1 cellular context compared by ENCODE assay signal in the genomic region with DNA sequence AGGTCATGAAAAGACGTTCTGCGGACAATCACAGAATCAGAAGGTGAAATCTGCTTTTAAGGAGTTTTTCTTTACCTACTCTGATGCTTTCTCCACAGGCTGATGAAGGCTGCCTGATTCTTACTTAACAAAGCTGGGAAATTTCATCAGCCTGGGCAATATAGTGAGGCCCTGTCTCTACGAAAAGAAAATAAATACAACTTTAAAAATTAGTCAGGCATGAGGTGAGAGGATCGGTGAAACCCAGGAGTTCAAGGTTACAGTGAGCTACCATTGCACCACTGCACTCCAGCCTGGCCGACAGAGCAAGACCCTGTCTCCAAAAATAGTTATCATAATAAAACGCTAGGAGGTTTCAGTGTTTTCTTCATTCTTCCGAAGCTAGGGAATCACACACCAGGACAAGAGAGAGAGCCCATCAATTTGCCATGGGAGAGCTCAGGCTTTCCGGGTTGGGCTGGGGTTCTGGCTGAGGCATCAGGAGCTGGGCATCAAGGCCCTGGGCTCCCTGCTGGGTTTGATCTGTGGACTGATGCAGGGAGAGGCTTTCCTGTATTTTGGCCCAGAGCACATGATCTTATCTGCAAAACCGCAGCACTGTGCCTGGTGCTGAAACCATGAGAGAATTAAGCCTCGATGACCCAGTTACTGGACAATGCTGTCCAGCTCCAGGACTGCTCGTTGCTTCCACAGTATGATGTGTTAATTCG.
TF ChIP-seq lines count a peak whose summit lies in the region.

No MANE protein-coding gene starts in this region.

TF ChIP-seq in HepG2, 621 proteins besides CTCF, POLR2A, EP300 and RAD21 (continued from another document and continues in another):
- TF ChIP-seq, protein P1, sequence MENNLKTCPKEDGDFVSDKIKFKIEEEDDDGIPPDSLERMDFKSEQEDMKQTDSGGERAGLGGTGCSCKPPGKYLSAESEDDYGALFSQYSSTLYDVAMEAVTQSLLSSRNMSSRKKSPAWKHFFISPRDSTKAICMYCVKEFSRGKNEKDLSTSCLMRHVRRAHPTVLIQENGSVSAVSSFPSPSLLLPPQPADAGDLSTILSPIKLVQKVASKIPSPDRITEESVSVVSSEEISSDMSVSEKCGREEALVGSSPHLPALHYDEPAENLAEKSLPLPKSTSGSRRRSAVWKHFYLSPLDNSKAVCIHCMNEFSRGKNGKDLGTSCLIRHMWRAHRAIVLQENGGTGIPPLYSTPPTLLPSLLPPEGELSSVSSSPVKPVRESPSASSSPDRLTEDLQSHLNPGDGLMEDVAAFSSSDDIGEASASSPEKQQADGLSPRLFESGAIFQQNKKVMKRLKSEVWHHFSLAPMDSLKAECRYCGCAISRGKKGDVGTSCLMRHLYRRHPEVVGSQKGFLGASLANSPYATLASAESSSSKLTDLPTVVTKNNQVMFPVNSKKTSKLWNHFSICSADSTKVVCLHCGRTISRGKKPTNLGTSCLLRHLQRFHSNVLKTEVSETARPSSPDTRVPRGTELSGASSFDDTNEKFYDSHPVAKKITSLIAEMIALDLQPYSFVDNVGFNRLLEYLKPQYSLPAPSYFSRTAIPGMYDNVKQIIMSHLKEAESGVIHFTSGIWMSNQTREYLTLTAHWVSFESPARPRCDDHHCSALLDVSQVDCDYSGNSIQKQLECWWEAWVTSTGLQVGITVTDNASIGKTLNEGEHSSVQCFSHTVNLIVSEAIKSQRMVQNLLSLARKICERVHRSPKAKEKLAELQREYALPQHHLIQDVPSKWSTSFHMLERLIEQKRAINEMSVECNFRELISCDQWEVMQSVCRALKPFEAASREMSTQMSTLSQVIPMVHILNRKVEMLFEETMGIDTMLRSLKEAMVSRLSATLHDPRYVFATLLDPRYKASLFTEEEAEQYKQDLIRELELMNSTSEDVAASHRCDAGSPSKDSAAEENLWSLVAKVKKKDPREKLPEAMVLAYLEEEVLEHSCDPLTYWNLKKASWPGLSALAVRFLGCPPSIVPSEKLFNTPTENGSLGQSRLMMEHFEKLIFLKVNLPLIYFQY (CRISPR knock-in tag; IDR thresholded peaks at IDR 0.05; ENCODE audit: borderline replicate concordance), result peak; percentile 85; the same call in 1 of the 2 replicates
- TF ChIP-seq, protein P2, sequence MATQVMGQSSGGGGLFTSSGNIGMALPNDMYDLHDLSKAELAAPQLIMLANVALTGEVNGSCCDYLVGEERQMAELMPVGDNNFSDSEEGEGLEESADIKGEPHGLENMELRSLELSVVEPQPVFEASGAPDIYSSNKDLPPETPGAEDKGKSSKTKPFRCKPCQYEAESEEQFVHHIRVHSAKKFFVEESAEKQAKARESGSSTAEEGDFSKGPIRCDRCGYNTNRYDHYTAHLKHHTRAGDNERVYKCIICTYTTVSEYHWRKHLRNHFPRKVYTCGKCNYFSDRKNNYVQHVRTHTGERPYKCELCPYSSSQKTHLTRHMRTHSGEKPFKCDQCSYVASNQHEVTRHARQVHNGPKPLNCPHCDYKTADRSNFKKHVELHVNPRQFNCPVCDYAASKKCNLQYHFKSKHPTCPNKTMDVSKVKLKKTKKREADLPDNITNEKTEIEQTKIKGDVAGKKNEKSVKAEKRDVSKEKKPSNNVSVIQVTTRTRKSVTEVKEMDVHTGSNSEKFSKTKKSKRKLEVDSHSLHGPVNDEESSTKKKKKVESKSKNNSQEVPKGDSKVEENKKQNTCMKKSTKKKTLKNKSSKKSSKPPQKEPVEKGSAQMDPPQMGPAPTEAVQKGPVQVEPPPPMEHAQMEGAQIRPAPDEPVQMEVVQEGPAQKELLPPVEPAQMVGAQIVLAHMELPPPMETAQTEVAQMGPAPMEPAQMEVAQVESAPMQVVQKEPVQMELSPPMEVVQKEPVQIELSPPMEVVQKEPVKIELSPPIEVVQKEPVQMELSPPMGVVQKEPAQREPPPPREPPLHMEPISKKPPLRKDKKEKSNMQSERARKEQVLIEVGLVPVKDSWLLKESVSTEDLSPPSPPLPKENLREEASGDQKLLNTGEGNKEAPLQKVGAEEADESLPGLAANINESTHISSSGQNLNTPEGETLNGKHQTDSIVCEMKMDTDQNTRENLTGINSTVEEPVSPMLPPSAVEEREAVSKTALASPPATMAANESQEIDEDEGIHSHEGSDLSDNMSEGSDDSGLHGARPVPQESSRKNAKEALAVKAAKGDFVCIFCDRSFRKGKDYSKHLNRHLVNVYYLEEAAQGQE (IDR thresholded peaks at IDR 0.05; ENCODE audit: borderline replicate concordance in 1 of 2, low read depth in 1 of 2, low read length in 2 of 2), result peak in 1 of 2 experiments; percentile 61; a peak in 2 of 4 replicates
- TF ChIP-seq, protein P3, sequence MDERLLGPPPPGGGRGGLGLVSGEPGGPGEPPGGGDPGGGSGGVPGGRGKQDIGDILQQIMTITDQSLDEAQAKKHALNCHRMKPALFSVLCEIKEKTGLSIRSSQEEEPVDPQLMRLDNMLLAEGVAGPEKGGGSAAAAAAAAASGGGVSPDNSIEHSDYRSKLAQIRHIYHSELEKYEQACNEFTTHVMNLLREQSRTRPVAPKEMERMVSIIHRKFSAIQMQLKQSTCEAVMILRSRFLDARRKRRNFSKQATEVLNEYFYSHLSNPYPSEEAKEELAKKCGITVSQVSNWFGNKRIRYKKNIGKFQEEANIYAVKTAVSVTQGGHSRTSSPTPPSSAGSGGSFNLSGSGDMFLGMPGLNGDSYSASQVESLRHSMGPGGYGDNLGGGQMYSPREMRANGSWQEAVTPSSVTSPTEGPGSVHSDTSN (CRISPR knock-in tag; IDR thresholded peaks at IDR 0.05), result no peak
- TF ChIP-seq, protein P4, sequence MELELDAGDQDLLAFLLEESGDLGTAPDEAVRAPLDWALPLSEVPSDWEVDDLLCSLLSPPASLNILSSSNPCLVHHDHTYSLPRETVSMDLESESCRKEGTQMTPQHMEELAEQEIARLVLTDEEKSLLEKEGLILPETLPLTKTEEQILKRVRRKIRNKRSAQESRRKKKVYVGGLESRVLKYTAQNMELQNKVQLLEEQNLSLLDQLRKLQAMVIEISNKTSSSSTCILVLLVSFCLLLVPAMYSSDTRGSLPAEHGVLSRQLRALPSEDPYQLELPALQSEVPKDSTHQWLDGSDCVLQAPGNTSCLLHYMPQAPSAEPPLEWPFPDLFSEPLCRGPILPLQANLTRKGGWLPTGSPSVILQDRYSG (CRISPR knock-in tag; IDR thresholded peaks at IDR 0.05), result no peak
- no peak for TF ChIP-seq SRSF9 (IDR thresholded peaks at IDR 0.05; ENCODE audit: borderline replicate concordance, insufficient read depth, low read depth, low read length, poor library complexity, severe bottlenecking)
- TF ChIP-seq MAFF (IDR thresholded peaks at IDR 0.05; ENCODE audit: low read depth, low read length), result no peak
- TF ChIP-seq ASH2L (IDR thresholded peaks at IDR 0.05; ENCODE audit: insufficient read length, low read depth, low read length), result peak; percentile 20
- peak; percentile 56; the same call in 1 of the 2 replicates for TF ChIP-seq ZFP90 (CRISPR knock-in tag; IDR thresholded peaks at IDR 0.05; ENCODE audit: borderline replicate concordance)
- no peak for TF ChIP-seq ZNF543 (CRISPR knock-in tag; IDR thresholded peaks at IDR 0.05)
- TF ChIP-seq, protein P5, sequence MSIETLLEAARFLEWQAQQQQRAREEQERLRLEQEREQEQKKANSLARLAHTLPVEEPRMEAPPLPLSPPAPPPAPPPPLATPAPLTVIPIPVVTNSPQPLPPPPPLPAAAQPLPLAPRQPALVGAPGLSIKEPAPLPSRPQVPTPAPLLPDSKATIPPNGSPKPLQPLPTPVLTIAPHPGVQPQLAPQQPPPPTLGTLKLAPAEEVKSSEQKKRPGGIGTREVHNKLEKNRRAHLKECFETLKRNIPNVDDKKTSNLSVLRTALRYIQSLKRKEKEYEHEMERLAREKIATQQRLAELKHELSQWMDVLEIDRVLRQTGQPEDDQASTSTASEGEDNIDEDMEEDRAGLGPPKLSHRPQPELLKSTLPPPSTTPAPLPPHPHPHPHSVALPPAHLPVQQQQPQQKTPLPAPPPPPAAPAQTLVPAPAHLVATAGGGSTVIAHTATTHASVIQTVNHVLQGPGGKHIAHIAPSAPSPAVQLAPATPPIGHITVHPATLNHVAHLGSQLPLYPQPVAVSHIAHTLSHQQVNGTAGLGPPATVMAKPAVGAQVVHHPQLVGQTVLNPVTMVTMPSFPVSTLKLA (IDR thresholded peaks at IDR 0.05), result no peak
- TF ChIP-seq, protein P6, sequence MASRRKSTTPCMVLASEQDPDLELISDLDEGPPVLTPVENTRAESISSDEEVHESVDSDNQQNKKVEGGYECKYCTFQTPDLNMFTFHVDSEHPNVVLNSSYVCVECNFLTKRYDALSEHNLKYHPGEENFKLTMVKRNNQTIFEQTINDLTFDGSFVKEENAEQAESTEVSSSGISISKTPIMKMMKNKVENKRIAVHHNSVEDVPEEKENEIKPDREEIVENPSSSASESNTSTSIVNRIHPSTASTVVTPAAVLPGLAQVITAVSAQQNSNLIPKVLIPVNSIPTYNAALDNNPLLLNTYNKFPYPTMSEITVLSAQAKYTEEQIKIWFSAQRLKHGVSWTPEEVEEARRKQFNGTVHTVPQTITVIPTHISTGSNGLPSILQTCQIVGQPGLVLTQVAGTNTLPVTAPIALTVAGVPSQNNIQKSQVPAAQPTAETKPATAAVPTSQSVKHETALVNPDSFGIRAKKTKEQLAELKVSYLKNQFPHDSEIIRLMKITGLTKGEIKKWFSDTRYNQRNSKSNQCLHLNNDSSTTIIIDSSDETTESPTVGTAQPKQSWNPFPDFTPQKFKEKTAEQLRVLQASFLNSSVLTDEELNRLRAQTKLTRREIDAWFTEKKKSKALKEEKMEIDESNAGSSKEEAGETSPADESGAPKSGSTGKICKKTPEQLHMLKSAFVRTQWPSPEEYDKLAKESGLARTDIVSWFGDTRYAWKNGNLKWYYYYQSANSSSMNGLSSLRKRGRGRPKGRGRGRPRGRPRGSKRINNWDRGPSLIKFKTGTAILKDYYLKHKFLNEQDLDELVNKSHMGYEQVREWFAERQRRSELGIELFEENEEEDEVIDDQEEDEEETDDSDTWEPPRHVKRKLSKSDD (CRISPR knock-in tag; IDR thresholded peaks at IDR 0.05; ENCODE audit: low read depth), result no peak
- no peak for TF ChIP-seq TBL1XR1 (IDR thresholded peaks at IDR 0.05; ENCODE audit: borderline replicate concordance, low read length, partially characterized antibody)
- TF ChIP-seq MYC (CRISPR knock-in tag; IDR thresholded peaks at IDR 0.05; ENCODE audit: borderline replicate concordance), result no peak
- no peak for TF ChIP-seq MIXL1 (CRISPR knock-in tag; IDR thresholded peaks at IDR 0.05)
- 0 out of 2 replicates have a peak, but pooled peaks have one; percentile 54 for TF ChIP-seq KMT2A (CRISPR knock-in tag; IDR thresholded peaks at IDR 0.05)
- TF ChIP-seq FOSL2 (CRISPR knock-in tag; IDR thresholded peaks at IDR 0.05), result peak; percentile 29
- TF ChIP-seq HDAC2 (CRISPR knock-in tag; IDR thresholded peaks at IDR 0.05), result 0 out of 2 replicates have a peak, but pooled peaks have one; percentile 22
- TF ChIP-seq, protein P7, sequence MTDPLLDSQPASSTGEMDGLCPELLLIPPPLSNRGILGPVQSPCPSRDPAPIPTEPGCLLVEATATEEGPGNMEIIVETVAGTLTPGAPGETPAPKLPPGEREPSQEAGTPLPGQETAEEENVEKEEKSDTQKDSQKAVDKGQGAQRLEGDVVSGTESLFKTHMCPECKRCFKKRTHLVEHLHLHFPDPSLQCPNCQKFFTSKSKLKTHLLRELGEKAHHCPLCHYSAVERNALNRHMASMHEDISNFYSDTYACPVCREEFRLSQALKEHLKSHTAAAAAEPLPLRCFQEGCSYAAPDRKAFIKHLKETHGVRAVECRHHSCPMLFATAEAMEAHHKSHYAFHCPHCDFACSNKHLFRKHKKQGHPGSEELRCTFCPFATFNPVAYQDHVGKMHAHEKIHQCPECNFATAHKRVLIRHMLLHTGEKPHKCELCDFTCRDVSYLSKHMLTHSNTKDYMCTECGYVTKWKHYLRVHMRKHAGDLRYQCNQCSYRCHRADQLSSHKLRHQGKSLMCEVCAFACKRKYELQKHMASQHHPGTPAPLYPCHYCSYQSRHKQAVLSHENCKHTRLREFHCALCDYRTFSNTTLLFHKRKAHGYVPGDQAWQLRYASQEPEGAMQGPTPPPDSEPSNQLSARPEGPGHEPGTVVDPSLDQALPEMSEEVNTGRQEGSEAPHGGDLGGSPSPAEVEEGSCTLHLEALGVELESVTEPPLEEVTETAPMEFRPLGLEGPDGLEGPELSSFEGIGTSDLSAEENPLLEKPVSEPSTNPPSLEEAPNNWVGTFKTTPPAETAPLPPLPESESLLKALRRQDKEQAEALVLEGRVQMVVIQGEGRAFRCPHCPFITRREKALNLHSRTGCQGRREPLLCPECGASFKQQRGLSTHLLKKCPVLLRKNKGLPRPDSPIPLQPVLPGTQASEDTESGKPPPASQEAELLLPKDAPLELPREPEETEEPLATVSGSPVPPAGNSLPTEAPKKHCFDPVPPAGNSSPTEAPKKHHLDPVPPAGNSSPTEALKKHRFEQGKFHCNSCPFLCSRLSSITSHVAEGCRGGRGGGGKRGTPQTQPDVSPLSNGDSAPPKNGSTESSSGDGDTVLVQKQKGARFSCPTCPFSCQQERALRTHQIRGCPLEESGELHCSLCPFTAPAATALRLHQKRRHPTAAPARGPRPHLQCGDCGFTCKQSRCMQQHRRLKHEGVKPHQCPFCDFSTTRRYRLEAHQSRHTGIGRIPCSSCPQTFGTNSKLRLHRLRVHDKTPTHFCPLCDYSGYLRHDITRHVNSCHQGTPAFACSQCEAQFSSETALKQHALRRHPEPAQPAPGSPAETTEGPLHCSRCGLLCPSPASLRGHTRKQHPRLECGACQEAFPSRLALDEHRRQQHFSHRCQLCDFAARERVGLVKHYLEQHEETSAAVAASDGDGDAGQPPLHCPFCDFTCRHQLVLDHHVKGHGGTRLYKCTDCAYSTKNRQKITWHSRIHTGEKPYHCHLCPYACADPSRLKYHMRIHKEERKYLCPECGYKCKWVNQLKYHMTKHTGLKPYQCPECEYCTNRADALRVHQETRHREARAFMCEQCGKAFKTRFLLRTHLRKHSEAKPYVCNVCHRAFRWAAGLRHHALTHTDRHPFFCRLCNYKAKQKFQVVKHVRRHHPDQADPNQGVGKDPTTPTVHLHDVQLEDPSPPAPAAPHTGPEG (CRISPR knock-in tag; IDR thresholded peaks at IDR 0.05), result no peak
- TF ChIP-seq HNF4A (CRISPR knock-in tag; IDR thresholded peaks at IDR 0.05), result peak; percentile 67
- TF ChIP-seq SKI (IDR thresholded peaks at IDR 0.05; ENCODE audit: partially characterized antibody), result peak; percentile 16
- TF ChIP-seq, protein P8, sequence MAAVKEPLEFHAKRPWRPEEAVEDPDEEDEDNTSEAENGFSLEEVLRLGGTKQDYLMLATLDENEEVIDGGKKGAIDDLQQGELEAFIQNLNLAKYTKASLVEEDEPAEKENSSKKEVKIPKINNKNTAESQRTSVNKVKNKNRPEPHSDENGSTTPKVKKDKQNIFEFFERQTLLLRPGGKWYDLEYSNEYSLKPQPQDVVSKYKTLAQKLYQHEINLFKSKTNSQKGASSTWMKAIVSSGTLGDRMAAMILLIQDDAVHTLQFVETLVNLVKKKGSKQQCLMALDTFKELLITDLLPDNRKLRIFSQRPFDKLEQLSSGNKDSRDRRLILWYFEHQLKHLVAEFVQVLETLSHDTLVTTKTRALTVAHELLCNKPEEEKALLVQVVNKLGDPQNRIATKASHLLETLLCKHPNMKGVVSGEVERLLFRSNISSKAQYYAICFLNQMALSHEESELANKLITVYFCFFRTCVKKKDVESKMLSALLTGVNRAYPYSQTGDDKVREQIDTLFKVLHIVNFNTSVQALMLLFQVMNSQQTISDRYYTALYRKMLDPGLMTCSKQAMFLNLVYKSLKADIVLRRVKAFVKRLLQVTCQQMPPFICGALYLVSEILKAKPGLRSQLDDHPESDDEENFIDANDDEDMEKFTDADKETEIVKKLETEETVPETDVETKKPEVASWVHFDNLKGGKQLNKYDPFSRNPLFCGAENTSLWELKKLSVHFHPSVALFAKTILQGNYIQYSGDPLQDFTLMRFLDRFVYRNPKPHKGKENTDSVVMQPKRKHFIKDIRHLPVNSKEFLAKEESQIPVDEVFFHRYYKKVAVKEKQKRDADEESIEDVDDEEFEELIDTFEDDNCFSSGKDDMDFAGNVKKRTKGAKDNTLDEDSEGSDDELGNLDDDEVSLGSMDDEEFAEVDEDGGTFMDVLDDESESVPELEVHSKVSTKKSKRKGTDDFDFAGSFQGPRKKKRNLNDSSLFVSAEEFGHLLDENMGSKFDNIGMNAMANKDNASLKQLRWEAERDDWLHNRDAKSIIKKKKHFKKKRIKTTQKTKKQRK (IDR thresholded peaks at IDR 0.05; ENCODE audit: low read length), result no peak
- TF ChIP-seq ZSCAN25 (CRISPR knock-in tag; IDR thresholded peaks at IDR 0.05), result peak; percentile 56
- TF ChIP-seq RBFOX2 (IDR thresholded peaks at IDR 0.05; ENCODE audit: low read depth, low read length), result no peak
- TF ChIP-seq PITX1 (CRISPR knock-in tag; IDR thresholded peaks at IDR 0.05), result no peak
